ENCODE assay signal across 14 cellular contexts in genomic region chr6:128554302-128554701, GRCh38. TPM values are rescaled to one million over a fixed set of nuclear protein-coding genes. Genes with fewer than 3 reads are reported as not detected.
A peak's percentile ranks its signal among the peaks of the same experiment; 100 is the strongest.
DNase-seq lines count a peak whose midpoint lies in the region; ATAC-seq, FAIRE-seq and TF ChIP-seq lines count a peak whose summit lies in the region.
"Had no signal": no experiment of that assay in that cellular context is flagged by ENCODE, and none has a peak within 500 bp of the region (broad histone marks: within the 10 kb centered on the region; RNA-seq: fewer than 3 reads in every experiment).

No MANE protein-coding gene starts in this region.

- 39 to 40% methylated on average over 2 of the region's 2 CpGs for WGBS in heart right ventricle, 2 donors
- WGBS in aorta, 2 donors, result 54 to 57% methylated on average over 2 of the region's 2 CpGs

- intact Hi-C loops in heart right ventricle (cut with DNase I), result no loop called here
- intact Hi-C loops in aorta (cut with DNase I), result no loop called here

- H3K4me3 ChIP-seq in heart right ventricle (no peak overlapping the region), right atrium auricular region (no peak overlapping the region), bronchial epithelial cell (ENCODE audit: low read depth, low read length) (no peak overlapping the region), aorta (ENCODE audit: low read length in 2 of 2) (no peak overlapping the region)
- H3K4me3 ChIP-seq: colonic mucosa, SJSA1 had no signal

- H3K27me3 ChIP-seq in heart right ventricle (no peaks in the 10 kb centered on the region), right atrium auricular region (no peaks in the 10 kb centered on the region), bronchial epithelial cell (ENCODE audit: control insufficient read depth, insufficient read depth, low read length) (no peaks in the 10 kb centered on the region), aorta (ENCODE audit: control insufficient read depth in 1 of 2, insufficient read depth in 2 of 2, low read length in 1 of 2) (no peaks in the 10 kb centered on the region)
- H3K27me3 ChIP-seq: colonic mucosa, SJSA1 had no signal

- peak in 8 of 9 donors; percentile 16 to 64 (median 44) for TF ChIP-seq CTCF in heart right ventricle (IDR thresholded peaks at IDR 0.05)
- TF ChIP-seq CTCF in right atrium auricular region (IDR thresholded peaks at IDR 0.05), result peak in 1 of 2 donors; percentile 54
- peak; percentile 23 for TF ChIP-seq CTCF in bronchial epithelial cell (IDR thresholded peaks at IDR 0.05; ENCODE audit: insufficient read depth, low read length, severe bottlenecking)

- H3K27ac ChIP-seq in heart right ventricle (no peak overlapping the region), right atrium auricular region (no peak overlapping the region), aorta (ENCODE audit: low read depth in 1 of 2, low read length in 2 of 2) (no peak overlapping the region)
- H3K27ac ChIP-seq: colonic mucosa, SJSA1 had no signal

- DNase-seq in heart right ventricle (peak in 1 of 2 donors; percentile 12), right atrium auricular region (ENCODE audit: low spot score) (no peak), bronchial epithelial cell (ENCODE audit: low read depth) (peak; percentile 63), kidney glomerular epithelial cell (lab: John Stamatoyannopoulos, UW) (peak; percentile 2), RCC 7860 (ENCODE audit: low spot score) (no peak), DMS153 (lab: John Stamatoyannopoulos, UW) (no peak), AG08395 (ENCODE audit: low spot score) (no peak), aorta (no peak)
- DNase-seq: C1 segment of cervical spinal cord; colonic mucosa; KG1; stimulated activated naive CD4-positive, alpha-beta T cell treated with Interleukin-2 at 50 U/mL for 16 hours had no signal

- H3K9me3 ChIP-seq in heart right ventricle (no peaks in the 10 kb centered on the region), right atrium auricular region (no peaks in the 10 kb centered on the region), aorta (ENCODE audit: control insufficient read depth, low read length) (no peaks in the 10 kb centered on the region)
- H3K9me3 ChIP-seq: colonic mucosa, SJSA1 had no signal

- FAIRE-seq in bronchial epithelial cell (lab: Jason Lieb, UNC) (no peak), RCC 7860 (lab: Jason Lieb, UNC) (no peak)

- H3K4me1 ChIP-seq in heart right ventricle (peaks cover 0 to 10% (median 0%) of the 10 kb centered on the region in 9 donors), right atrium auricular region (peaks cover 0 to 4% of the 10 kb centered on the region in 2 donors), aorta (ENCODE audit: control insufficient read depth in 1 of 2, insufficient read depth in 2 of 2, low read length in 2 of 2) (no peaks in the 10 kb centered on the region)
- H3K4me1 ChIP-seq: colonic mucosa, SJSA1 had no signal

- H3K36me3 ChIP-seq in heart right ventricle (no peaks in the 10 kb centered on the region), right atrium auricular region (no peaks in the 10 kb centered on the region), bronchial epithelial cell (ENCODE audit: control insufficient read depth, insufficient read depth, low read length) (no peaks in the 10 kb centered on the region), aorta (ENCODE audit: control insufficient read depth in 1 of 2, insufficient read depth in 2 of 2, low read length in 1 of 2) (no peaks in the 10 kb centered on the region)
- H3K36me3 ChIP-seq: colonic mucosa, SJSA1 had no signal

- ATAC-seq in heart right ventricle, result peak in 4 of 8 donors; percentile 51 to 83 (median 64)
- no peak for ATAC-seq in aorta (ENCODE audit: low FRiP score)
- ATAC-seq: activated CD4-positive, CD25-positive, alpha-beta regulatory T cell treated with anti-CD3 and anti-CD28 coated beads, Interleukin-2, amount 50 U/mL, for 24 hours had no signal

RNA-seq across cellular contexts. Expression of gene PTPRK, which starts 33.9 kb away (rescaled TPM):
- 10 to 100 TPM; 27.1 to 47.7 (median 36.5) TPM for total RNA-seq in heart right ventricle
- 1 to 10 TPM; 7.5 to 9.1 TPM for polyA plus RNA-seq in heart right ventricle
- 10 to 100 TPM; 24.5 to 36.4 TPM for total RNA-seq in right atrium auricular region
- total RNA-seq in bronchial epithelial cell, result 48.4 and 75.1 TPM in 2 replicates
- total RNA-seq in aorta, result 10 to 100 TPM; 39.6 to 50.6 TPM
- polyA plus RNA-seq in aorta, result 10 to 100 TPM in 1 of 2 donors, 1 to 10 TPM in 1; 3.9 to 10.2 TPM

Comparison
In these comparisons a context has a peak if more than half of its experiments do, and no peak if none do; other contexts are left out.
1. DNase-seq: peak in bronchial epithelial cell (single experiment) and kidney glomerular epithelial cell (single experiment); none in right atrium auricular region (single experiment), RCC 7860 (single experiment), DMS153 (single experiment), AG08395 (single experiment) and aorta (0 of 2).